ENCODE assay signal across 19 cellular contexts in genomic region chr5:165928971-165929370, GRCh38.
DNase-seq lines count a peak whose midpoint lies in the region; TF ChIP-seq lines count a peak whose summit lies in the region.
"Had no signal": no experiment of that assay in that cellular context is flagged by ENCODE, and none has a peak within 500 bp of the region (broad histone marks: within the 10 kb centered on the region; RNA-seq: fewer than 3 reads in every experiment).

No MANE protein-coding gene starts in this region.

- TF ChIP-seq CTCF in choroid plexus epithelial cell (conservative IDR thresholded peaks at IDR 0.05; ENCODE audit: low read depth, low read length) = no peak

- DNase-seq in A172 (ENCODE audit: low spot score) = peak; percentile 42
- DNase-seq in HT1080 (ENCODE audit: low read depth) = peak; percentile 80
- peak; percentile 55 for DNase-seq in T1000 (lab: John Stamatoyannopoulos, UW)
- peak; percentile 2 for DNase-seq in choroid plexus epithelial cell (ENCODE audit: low read depth)
- no peak for DNase-seq in inferior parietal cortex (ENCODE audit: extremely low spot score)
- DNase-seq in hypothalamus (lab: John Stamatoyannopoulos, UW) = no peak
- no peak for DNase-seq in DMS79 (lab: John Stamatoyannopoulos, UW)
- DNase-seq in NCI-H446 treated with DMSO at 0.1 percent for 48 hours (lab: John Stamatoyannopoulos, UW) = no peak
- DNase-seq: 8988T; C1 segment of cervical spinal cord; CD4-positive, CD25-positive, alpha-beta regulatory T cell; CD8-positive, alpha-beta memory T cell; COR-L47; DMS 273 treated with DMSO at 0.1 percent for 48 hours; DMS53; GDM1; H7; HFFc6 had no signal

- H3K4me3 ChIP-seq in choroid plexus epithelial cell (ENCODE audit: low read depth, low read length) = no peak overlapping the region
- H3K4me3 ChIP-seq: GM23338 had no signal

Comparison
In these comparisons a context has a peak if more than half of its experiments do, and no peak if none do; other contexts are left out.
1. DNase-seq: peak in A172 (single experiment), HT1080 (single experiment), T1000 (single experiment) and choroid plexus epithelial cell (single experiment); none in inferior parietal cortex (single experiment), hypothalamus (0 of 51), DMS79 (single experiment) and NCI-H446 treated with DMSO at 0.1 percent for 48 hours (single experiment).